8 cellular contexts compared by ENCODE assay signal in the genomic region with DNA sequence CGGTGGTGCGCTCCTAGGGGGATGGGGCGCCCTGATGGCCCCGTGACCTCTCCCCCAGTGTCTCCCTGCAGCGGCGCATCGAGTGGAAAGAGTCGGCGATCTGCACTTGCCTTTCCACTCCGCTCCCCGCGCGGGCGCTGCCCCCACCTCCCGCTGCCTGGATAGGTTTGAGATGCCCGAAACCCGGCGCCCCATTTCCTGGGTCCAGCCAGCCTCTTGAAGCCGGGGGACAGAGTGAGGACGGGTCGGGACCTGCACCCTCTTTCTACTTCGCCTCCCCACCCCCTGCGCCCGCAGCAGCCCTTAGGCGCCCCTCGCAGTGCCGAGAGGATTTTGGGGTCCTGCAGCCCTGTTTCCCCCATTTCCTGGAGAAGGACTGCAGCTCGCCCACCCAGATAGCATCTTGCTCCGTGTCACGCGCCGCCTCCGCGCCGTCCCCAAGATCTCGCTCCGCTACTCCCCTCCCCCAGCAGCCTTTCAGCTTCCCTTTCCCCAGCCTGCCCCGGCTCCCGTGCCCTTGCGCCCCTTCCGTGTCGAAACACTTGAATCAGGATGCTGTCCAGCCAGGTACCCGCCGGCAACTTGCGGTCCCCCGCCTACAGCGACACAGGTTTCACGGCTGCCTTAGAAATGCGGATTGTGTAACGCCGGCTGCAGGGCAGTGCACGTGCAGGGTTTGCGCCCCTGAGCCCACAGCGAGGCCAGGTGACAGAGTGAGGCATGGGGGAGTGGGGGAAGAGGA. TPM values are rescaled to one million over a fixed set of nuclear protein-coding genes. Genes with fewer than 3 reads are reported as not detected.
A peak's percentile ranks its signal among the peaks of the same experiment; 100 is the strongest.
DNase-seq lines count a peak whose midpoint lies in the region; ATAC-seq and TF ChIP-seq lines count a peak whose summit lies in the region.

No MANE protein-coding gene starts in this region.

- peak; percentile 63 to 68 for DNase-seq in AML-193 (lab: John Stamatoyannopoulos, UW)
- peak; percentile 65 for DNase-seq in T1000 (lab: John Stamatoyannopoulos, UW)
- DNase-seq in body of pancreas = peak; percentile 42 to 64 (median 56)
- DNase-seq in DMS114 treated with DMSO at 0.1 percent for 48 hours (lab: John Stamatoyannopoulos, UW; ENCODE audit: unreplicated experiment) = no peak

- peak overlapping the region; percentile 13 to 90 for H3K4me3 ChIP-seq in body of pancreas
- peak overlapping the region; percentile 78 for H3K4me3 ChIP-seq in iPS-18c (ENCODE audit: insufficient read depth, low read depth, low read length)
- peak overlapping the region; percentile 83 to 96 (median 92) for H3K4me3 ChIP-seq in skeletal muscle tissue (ENCODE audit: low read length in 3 of 3)

- H3K27me3 ChIP-seq in body of pancreas (no peaks in the 10 kb centered on the region), skeletal muscle tissue (ENCODE audit: control insufficient read depth in 3 of 3, insufficient read depth in 3 of 3, low read length in 3 of 3) (no peaks in the 10 kb centered on the region)

- no peak for TF ChIP-seq CTCF in body of pancreas (IDR thresholded peaks at IDR 0.05)

- WGBS in body of pancreas, 2 donors = 0 to 1% methylated on average over 43 to 54 of the region's 54 CpGs

- H3K9me3 ChIP-seq in body of pancreas (no peaks in the 10 kb centered on the region), iPS-18c (ENCODE audit: control insufficient read depth, insufficient read depth, low read length) (no peaks in the 10 kb centered on the region), skeletal muscle tissue (ENCODE audit: control insufficient read depth in 3 of 3, low read length in 3 of 3) (no peaks in the 10 kb centered on the region)

- H3K4me1 ChIP-seq in body of pancreas (peaks cover 23% of the 10 kb centered on the region), skeletal muscle tissue (ENCODE audit: control insufficient read depth in 3 of 3, insufficient read depth in 3 of 3, low read length in 3 of 3) (peaks cover 6 to 17% (median 17%) of the 10 kb centered on the region in 3 donors)

- H3K36me3 ChIP-seq in body of pancreas (replicated peaks in 1 of 2; ENCODE audit: insufficient read depth in 1 of 2, low read depth in 2 of 2) (no peaks in the 10 kb centered on the region), skeletal muscle tissue (ENCODE audit: control insufficient read depth in 3 of 3, insufficient read depth in 3 of 3, low read length in 3 of 3) (no peaks in the 10 kb centered on the region)

- H3K27ac ChIP-seq in body of pancreas = peak overlapping the region in 3 of 4 donors; percentile 48 to 80 (median 76)
- H3K27ac ChIP-seq in skeletal muscle tissue (ENCODE audit: low read depth, low read length) = no peak overlapping the region

- ATAC-seq in GM19035 (IDR thresholded peaks at IDR 0.05; ENCODE audit: unreplicated experiment) (peak; percentile 30), HG03432 (IDR thresholded peaks at IDR 0.05; ENCODE audit: unreplicated experiment) (peak; percentile 41), body of pancreas (peak; percentile 60)

- peak in 1 of 3 donors; percentile 2 for TF ChIP-seq POLR2A in body of pancreas (IDR thresholded peaks at IDR 0.05)

- intact Hi-C loops in body of pancreas (cut with DNase I) = no loop called here

- H3K9ac ChIP-seq in skeletal muscle tissue (ENCODE audit: low read depth in 1 of 3, low read length in 3 of 3) = peak overlapping the region; percentile 61 to 83 (median 74)

RNA-seq across cellular contexts. Expression of a gene that starts 0.5 kb away (rescaled TPM):
- total RNA-seq in body of pancreas (1 to 10 TPM; 5.3 to 6.2 TPM), skeletal muscle tissue (5.2 TPM)

RNA-seq across cellular contexts. Expression of a gene that starts 27.3 kb away (rescaled TPM):
- total RNA-seq in body of pancreas = 1 to 10 TPM in 1 of 2 donors, not detected in 1; 2.1 TPM
- 1.0 TPM for total RNA-seq in skeletal muscle tissue
